1 cellular context compared by ENCODE assay signal in the genomic region with DNA sequence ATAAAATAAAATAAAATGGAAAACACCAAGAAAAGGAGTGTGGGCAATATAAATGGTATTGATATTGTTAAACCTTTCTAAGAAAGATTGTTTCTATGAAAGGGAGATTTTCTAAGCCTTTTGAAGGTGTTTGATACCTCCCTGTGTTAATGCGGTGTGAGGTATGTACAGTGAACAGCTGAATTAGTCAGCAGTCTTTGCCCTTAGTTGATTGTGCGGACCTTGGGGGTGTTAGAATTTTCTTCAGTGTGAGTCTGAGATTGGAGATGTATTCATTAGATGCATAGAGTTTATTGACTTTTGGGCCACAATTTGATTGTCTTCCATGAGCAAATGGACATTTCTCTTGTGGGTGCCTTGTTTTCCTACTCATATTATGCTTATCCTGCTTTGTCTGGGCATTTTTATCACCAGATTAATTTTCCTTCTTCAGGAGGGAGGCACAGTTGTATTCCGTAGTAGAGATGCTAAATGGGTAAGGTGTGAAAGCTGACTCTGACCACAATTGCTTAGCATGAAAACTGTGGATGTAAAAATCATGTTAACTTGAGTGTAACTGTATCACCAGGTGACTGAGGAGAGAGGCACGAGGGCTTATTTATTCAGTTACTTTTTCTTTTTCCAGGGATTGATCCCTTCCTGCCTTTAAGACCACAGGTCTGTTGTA.
TF ChIP-seq lines count a peak whose summit lies in the region.

No MANE protein-coding gene starts in this region.

TF ChIP-seq in GM23338, 12 proteins besides CTCF, POLR2A, EP300 and RAD21 (continued from another document):
- TF ChIP-seq, protein P1, sequence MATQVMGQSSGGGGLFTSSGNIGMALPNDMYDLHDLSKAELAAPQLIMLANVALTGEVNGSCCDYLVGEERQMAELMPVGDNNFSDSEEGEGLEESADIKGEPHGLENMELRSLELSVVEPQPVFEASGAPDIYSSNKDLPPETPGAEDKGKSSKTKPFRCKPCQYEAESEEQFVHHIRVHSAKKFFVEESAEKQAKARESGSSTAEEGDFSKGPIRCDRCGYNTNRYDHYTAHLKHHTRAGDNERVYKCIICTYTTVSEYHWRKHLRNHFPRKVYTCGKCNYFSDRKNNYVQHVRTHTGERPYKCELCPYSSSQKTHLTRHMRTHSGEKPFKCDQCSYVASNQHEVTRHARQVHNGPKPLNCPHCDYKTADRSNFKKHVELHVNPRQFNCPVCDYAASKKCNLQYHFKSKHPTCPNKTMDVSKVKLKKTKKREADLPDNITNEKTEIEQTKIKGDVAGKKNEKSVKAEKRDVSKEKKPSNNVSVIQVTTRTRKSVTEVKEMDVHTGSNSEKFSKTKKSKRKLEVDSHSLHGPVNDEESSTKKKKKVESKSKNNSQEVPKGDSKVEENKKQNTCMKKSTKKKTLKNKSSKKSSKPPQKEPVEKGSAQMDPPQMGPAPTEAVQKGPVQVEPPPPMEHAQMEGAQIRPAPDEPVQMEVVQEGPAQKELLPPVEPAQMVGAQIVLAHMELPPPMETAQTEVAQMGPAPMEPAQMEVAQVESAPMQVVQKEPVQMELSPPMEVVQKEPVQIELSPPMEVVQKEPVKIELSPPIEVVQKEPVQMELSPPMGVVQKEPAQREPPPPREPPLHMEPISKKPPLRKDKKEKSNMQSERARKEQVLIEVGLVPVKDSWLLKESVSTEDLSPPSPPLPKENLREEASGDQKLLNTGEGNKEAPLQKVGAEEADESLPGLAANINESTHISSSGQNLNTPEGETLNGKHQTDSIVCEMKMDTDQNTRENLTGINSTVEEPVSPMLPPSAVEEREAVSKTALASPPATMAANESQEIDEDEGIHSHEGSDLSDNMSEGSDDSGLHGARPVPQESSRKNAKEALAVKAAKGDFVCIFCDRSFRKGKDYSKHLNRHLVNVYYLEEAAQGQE (IDR thresholded peaks at IDR 0.05; ENCODE audit: unreplicated experiment): no peak
- TF ChIP-seq POLR2AphosphoS5 (IDR thresholded peaks at IDR 0.05; ENCODE audit: low read depth) (no peak), CREB1 (CRISPR knock-in tag; IDR thresholded peaks at IDR 0.05; ENCODE audit: low read depth) (no peak), STAT1 (IDR thresholded peaks at IDR 0.05; ENCODE audit: unreplicated experiment) (no peak), JUNB (IDR thresholded peaks at IDR 0.05; ENCODE audit: unreplicated experiment) (no peak), ZNF331 (CRISPR knock-in tag; IDR thresholded peaks at IDR 0.05; ENCODE audit: low read depth) (no peak), EZH2phosphoT487 (IDR thresholded peaks at IDR 0.05; ENCODE audit: unreplicated experiment) (no peak), NANOG (IDR thresholded peaks at IDR 0.05; ENCODE audit: borderline replicate concordance) (no peak), ZNF114 (CRISPR knock-in tag; IDR thresholded peaks at IDR 0.05) (no peak)
- TF ChIP-seq, protein P2, sequence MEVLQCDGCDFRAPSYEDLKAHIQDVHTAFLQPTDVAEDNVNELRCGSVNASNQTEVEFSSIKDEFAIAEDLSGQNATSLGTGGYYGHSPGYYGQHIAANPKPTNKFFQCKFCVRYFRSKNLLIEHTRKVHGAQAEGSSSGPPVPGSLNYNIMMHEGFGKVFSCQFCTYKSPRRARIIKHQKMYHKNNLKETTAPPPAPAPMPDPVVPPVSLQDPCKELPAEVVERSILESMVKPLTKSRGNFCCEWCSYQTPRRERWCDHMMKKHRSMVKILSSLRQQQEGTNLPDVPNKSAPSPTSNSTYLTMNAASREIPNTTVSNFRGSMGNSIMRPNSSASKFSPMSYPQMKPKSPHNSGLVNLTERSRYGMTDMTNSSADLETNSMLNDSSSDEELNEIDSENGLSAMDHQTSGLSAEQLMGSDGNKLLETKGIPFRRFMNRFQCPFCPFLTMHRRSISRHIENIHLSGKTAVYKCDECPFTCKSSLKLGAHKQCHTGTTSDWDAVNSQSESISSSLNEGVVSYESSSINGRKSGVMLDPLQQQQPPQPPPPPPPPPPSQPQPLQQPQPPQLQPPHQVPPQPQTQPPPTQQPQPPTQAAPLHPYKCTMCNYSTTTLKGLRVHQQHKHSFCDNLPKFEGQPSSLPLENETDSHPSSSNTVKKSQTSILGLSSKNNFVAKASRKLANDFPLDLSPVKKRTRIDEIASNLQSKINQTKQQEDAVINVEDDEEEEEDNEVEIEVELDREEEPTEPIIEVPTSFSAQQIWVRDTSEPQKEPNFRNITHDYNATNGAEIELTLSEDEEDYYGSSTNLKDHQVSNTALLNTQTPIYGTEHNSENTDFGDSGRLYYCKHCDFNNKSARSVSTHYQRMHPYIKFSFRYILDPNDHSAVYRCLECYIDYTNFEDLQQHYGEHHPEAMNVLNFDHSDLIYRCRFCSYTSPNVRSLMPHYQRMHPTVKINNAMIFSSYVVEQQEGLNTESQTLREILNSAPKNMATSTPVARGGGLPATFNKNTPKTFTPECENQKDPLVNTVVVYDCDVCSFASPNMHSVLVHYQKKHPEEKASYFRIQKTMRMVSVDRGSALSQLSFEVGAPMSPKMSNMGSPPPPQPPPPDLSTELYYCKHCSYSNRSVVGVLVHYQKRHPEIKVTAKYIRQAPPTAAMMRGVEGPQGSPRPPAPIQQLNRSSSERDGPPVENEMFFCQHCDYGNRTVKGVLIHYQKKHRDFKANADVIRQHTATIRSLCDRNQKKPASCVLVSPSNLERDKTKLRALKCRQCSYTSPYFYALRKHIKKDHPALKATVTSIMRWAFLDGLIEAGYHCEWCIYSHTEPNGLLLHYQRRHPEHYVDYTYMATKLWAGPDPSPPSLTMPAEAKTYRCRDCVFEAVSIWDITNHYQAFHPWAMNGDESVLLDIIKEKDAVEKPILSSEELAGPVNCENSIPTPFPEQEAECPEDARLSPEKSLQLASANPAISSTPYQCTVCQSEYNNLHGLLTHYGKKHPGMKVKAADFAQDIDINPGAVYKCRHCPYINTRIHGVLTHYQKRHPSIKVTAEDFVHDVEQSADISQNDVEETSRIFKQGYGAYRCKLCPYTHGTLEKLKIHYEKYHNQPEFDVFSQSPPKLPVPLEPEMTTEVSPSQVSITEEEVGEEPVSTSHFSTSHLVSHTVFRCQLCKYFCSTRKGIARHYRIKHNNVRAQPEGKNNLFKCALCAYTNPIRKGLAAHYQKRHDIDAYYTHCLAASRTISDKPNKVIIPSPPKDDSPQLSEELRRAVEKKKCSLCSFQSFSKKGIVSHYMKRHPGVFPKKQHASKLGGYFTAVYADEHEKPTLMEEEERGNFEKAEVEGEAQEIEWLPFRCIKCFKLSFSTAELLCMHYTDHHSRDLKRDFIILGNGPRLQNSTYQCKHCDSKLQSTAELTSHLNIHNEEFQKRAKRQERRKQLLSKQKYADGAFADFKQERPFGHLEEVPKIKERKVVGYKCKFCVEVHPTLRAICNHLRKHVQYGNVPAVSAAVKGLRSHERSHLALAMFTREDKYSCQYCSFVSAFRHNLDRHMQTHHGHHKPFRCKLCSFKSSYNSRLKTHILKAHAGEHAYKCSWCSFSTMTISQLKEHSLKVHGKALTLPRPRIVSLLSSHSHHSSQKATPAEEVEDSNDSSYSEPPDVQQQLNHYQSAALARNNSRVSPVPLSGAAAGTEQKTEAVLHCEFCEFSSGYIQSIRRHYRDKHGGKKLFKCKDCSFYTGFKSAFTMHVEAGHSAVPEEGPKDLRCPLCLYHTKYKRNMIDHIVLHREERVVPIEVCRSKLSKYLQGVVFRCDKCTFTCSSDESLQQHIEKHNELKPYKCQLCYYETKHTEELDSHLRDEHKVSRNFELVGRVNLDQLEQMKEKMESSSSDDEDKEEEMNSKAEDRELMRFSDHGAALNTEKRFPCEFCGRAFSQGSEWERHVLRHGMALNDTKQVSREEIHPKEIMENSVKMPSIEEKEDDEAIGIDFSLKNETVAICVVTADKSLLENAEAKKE (CRISPR knock-in tag; IDR thresholded peaks at IDR 0.05): no peak
- TF ChIP-seq, protein P3, sequence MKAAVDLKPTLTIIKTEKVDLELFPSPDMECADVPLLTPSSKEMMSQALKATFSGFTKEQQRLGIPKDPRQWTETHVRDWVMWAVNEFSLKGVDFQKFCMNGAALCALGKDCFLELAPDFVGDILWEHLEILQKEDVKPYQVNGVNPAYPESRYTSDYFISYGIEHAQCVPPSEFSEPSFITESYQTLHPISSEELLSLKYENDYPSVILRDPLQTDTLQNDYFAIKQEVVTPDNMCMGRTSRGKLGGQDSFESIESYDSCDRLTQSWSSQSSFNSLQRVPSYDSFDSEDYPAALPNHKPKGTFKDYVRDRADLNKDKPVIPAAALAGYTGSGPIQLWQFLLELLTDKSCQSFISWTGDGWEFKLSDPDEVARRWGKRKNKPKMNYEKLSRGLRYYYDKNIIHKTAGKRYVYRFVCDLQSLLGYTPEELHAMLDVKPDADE (IDR thresholded peaks at IDR 0.05): no peak
TF ChIP-seq in GM23338: peak in this region for 0.
